In genomic region chr9:12054235-12054634, GRCh38 we compare ENCODE assay signal across 2 cellular contexts.
TF ChIP-seq lines count a peak whose summit lies in the region.

No MANE protein-coding gene starts in this region.

TF ChIP-seq in GM23338, 12 proteins besides CTCF, POLR2A, EP300 and RAD21 (continued from another document):
- no peak for TF ChIP-seq REST (IDR thresholded peaks at IDR 0.05; ENCODE audit: unreplicated experiment)
- TF ChIP-seq ZNF462 (CRISPR knock-in tag; IDR thresholded peaks at IDR 0.05) = no peak
- no peak for TF ChIP-seq EZH2phosphoT487 (IDR thresholded peaks at IDR 0.05; ENCODE audit: unreplicated experiment)
- no peak for TF ChIP-seq EZH2 (IDR thresholded peaks at IDR 0.05; ENCODE audit: low read depth, unreplicated experiment)
- TF ChIP-seq CREB1 (CRISPR knock-in tag; IDR thresholded peaks at IDR 0.05; ENCODE audit: low read depth) = no peak
- TF ChIP-seq POLR2AphosphoS5 (IDR thresholded peaks at IDR 0.05; ENCODE audit: low read depth) = no peak
- no peak for TF ChIP-seq NANOG (IDR thresholded peaks at IDR 0.05; ENCODE audit: borderline replicate concordance)
- no peak for TF ChIP-seq JUNB (IDR thresholded peaks at IDR 0.05; ENCODE audit: unreplicated experiment)
- no peak for TF ChIP-seq ETS1 (IDR thresholded peaks at IDR 0.05)

TF ChIP-seq in WTC11, 78 proteins besides CTCF, POLR2A, EP300 and RAD21 (continued from another document):
- TF ChIP-seq ZNF317 (CRISPR knock-in tag; IDR thresholded peaks at IDR 0.05; ENCODE audit: borderline replicate concordance, low read depth) = no peak
